ENCODE assay signal across 17 cellular contexts in the genomic region with DNA sequence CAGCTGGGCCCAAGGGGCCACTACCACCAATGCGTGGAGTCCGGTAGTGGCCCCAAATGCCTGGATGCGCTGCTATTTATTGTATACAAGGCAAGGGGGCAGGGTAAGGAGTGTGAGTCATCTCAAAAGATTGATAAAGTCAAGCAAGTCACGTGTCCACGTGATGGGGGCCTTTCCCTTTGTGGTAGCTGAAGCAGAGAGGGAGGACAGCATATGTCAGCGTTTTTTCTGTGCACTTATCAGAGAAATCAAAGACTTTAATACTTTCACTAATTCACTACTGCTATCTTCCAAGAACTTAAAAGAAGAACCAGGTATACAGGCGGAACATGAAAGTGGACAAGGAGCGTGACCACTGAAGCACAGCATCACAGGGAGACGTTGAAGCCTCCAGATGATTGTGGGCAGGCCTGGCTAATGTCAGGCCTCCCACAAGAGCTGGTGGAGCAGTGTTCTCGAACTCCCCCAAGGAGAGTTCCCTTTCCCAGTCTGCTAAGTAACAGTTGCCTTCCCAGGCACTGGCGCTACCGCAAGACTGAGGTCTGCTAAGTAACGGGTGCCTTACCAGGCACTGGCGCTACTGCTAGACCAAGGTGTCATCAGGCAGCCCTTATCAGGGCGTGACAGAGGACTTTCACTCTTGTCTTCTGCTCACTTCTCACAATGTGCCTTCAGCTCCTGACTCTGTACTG. TPM values are rescaled to one million over a fixed set of nuclear protein-coding genes. Genes with fewer than 3 reads are reported as not detected.
DNase-seq lines count a peak whose midpoint lies in the region; ATAC-seq and TF ChIP-seq lines count a peak whose summit lies in the region.
"Had no signal": no experiment of that assay in that cellular context is flagged by ENCODE, and none has a peak within 500 bp of the region (broad histone marks: within the 10 kb centered on the region; RNA-seq: fewer than 3 reads in every experiment).

No MANE protein-coding gene starts in this region.

- H3K9me3 ChIP-seq in IMR-90 (ENCODE audit: control insufficient read depth, insufficient read depth, low read length) (no peaks in the 10 kb centered on the region), parathyroid adenoma (ENCODE audit: control insufficient read depth, low read length) (no peaks in the 10 kb centered on the region)
- H3K9me3 ChIP-seq: SJSA1, tibial artery had no signal

- no peak overlapping the region for H4K91ac ChIP-seq in IMR-90 (ENCODE audit: insufficient read depth, low read depth, low read length)

- H3K4me1 Mint-ChIP-seq in nephron progenitor cell = no peaks in the 10 kb centered on the region
- H3K4me1 Mint-ChIP-seq: neural crest cell had no signal

- WGBS in IMR-90 (ENCODE audit: extremely low coverage in 2 of 2, insufficient read length in 1 of 2), 2 experiments = 98% methylated on average over 9 of the region's 15 CpGs; no CpG with 5 or more reads in 1 of the 2 experiments

- H4K8ac ChIP-seq in IMR-90 (ENCODE audit: low read depth in 2 of 2, low read length in 2 of 2) = no peak overlapping the region

- H4K20me1 ChIP-seq in IMR-90 (ENCODE audit: insufficient read depth, low read length) = no peaks in the 10 kb centered on the region

- ATAC-seq in IMR-90 (ENCODE audit: low read depth) = no peak
- no peak for ATAC-seq in GM21381 (IDR thresholded peaks at IDR 0.05; ENCODE audit: unreplicated experiment)
- ATAC-seq: left lobe of liver had no signal

- H2BK5ac ChIP-seq in IMR-90 (ENCODE audit: low read depth, low read length, poor library complexity, severe bottlenecking) = no peak overlapping the region

- no peak for TF ChIP-seq CTCF in IMR-90 (conservative IDR thresholded peaks at IDR 0.05; ENCODE audit: low read depth, low read length)
- no peak for TF ChIP-seq CTCF in parathyroid adenoma (IDR thresholded peaks at IDR 0.05)
- TF ChIP-seq CTCF in nephron progenitor cell (IDR thresholded peaks at IDR 0.05) = no peak

- H2BK20ac ChIP-seq in IMR-90 (ENCODE audit: low read depth, low read length) = no peak overlapping the region

- intact Hi-C loops in IMR-90 (cut with micrococcal nuclease) = loop anchor here (5.0 to 10.0 kb wide), 2 partner anchors 115 to 377 kb away; a partner anchor contains a TSS

- no peak overlapping the region for H3K56ac ChIP-seq in IMR-90 (ENCODE audit: extremely low read depth, insufficient read depth, low read length)

- no peaks in the 10 kb centered on the region for H3K9me3 Mint-ChIP-seq in nephron progenitor cell
- H3K9me3 Mint-ChIP-seq: neural crest cell had no signal

- peaks cover 0 to 10% of the 10 kb centered on the region in 2 experiments; a peak in 2 of 4 replicates for H3K79me1 ChIP-seq in IMR-90 (ENCODE audit: low read depth in 1 of 2, low read length in 2 of 2)

- TF ChIP-seq RAD21 in IMR-90 (IDR thresholded peaks at IDR 0.05; ENCODE audit: low read length) = no peak

- H2AK5ac ChIP-seq in IMR-90 (ENCODE audit: low read depth, low read length) = no peak overlapping the region

- no peak overlapping the region for H3K23ac ChIP-seq in IMR-90 (ENCODE audit: low read depth, low read length)

- BruUV-seq in IMR-90 (replicated peaks; lab: Mats Ljungman, UMichigan) = no TSS peak

- H3K4me2 ChIP-seq in IMR-90 (ENCODE audit: low read depth, low read length) = no peak overlapping the region
- H3K4me2 ChIP-seq in parathyroid adenoma (ENCODE audit: low read length) = peak overlapping the region; percentile 65

- peaks cover 5% of the 10 kb centered on the region; the same call in 1 of the 2 replicates for H3K36me3 ChIP-seq in IMR-90 (ENCODE audit: control insufficient read depth, insufficient read depth, low read length)
- no peaks in the 10 kb centered on the region for H3K36me3 ChIP-seq in parathyroid adenoma (ENCODE audit: control insufficient read depth, insufficient read depth, low read length)
- H3K36me3 ChIP-seq: tibial artery had no signal

- peak; percentile 44 for DNase-seq in activated CD4-positive, CD25-positive, alpha-beta regulatory T cell treated with anti-CD3 and anti-CD28 coated beads, Interleukin-2, amount 50 U/mL, for 16 hours (ENCODE audit: low read depth, low spot score)
- DNase-seq in activated CD4-positive, CD25-positive, alpha-beta regulatory T cell treated with anti-CD3 and anti-CD28 coated beads, Interleukin-2, amount 50 U/mL, for 72 hours = no peak
- DNase-seq in IMR-90 (peak; percentile 25), nephron progenitor cell (no peak), AG08396 (ENCODE audit: low spot score) (no peak)
- peak; percentile 86 for DNase-seq in activated effector memory CD4-positive, alpha-beta T cell treated with anti-CD3 and anti-CD28 coated beads, Interleukin-2, amount 50 U/mL, for 16 hours
- DNase-seq: cerebellar nuclear complex, DMS 273 treated with DMSO at 0.1 percent for 48 hours, tibial artery had no signal

- POLR2A ChIA-PET in IMR-90 (lab: Charles Lee; ENCODE audit: unreplicated experiment) = no interaction called here

- no peak overlapping the region for H2BK120ac ChIP-seq in IMR-90 (ENCODE audit: low read depth, low read length)

- H3K27me3 Mint-ChIP-seq in nephron progenitor cell (ENCODE audit: low read depth, poor library complexity) = no peaks in the 10 kb centered on the region
- H3K27me3 Mint-ChIP-seq: activated naive CD8-positive, alpha-beta T cell had no signal

- peaks cover under 1% of the 10 kb centered on the region; the same call in 1 of the 2 replicates for H3K9me1 ChIP-seq in IMR-90 (ENCODE audit: insufficient read depth, low read length)

- dilution Hi-C loops in IMR-90 (cut with HindIII; ENCODE audit: low sequenced_read_pairs, unreplicated experiment) = no loop called here

- H3K4me3 ChIP-seq in IMR-90 (ENCODE audit: insufficient read depth, low read depth, low read length) (no peak overlapping the region), parathyroid adenoma (ENCODE audit: low read depth, low read length) (peak overlapping the region; percentile 27)
- H3K4me3 ChIP-seq: SJSA1, tibial artery had no signal

- no peak for TF ChIP-seq POLR2A in IMR-90 (IDR thresholded peaks at IDR 0.05; ENCODE audit: low read depth, low read length)

- no peak overlapping the region for H3K18ac ChIP-seq in IMR-90 (ENCODE audit: low read depth, low read length)

- H3K79me2 ChIP-seq in parathyroid adenoma = no peaks in the 10 kb centered on the region

- no peak overlapping the region for H2AFZ ChIP-seq in IMR-90 (replicated peaks; ENCODE audit: low read length, poor library complexity)
- H2AFZ ChIP-seq in parathyroid adenoma = peak overlapping the region; percentile 44

- H3K27ac Mint-ChIP-seq in nephron progenitor cell = no peak overlapping the region
- H3K27ac Mint-ChIP-seq: activated naive CD8-positive, alpha-beta T cell had no signal

- in situ Hi-C loops in IMR-90 (cut with MboI; ENCODE audit: low sequenced_read_pairs) = loop anchor here (10.0 kb wide), 1 partner anchor 215 kb away; a partner anchor contains a TSS

- H3K36me3 Mint-ChIP-seq in nephron progenitor cell (ENCODE audit: low read depth) = peaks cover 47% of the 10 kb centered on the region

- H3K4me3 Mint-ChIP-seq in nephron progenitor cell = no peak overlapping the region
- H3K4me3 Mint-ChIP-seq: activated naive CD8-positive, alpha-beta T cell; neural crest cell had no signal

- H4K5ac ChIP-seq in IMR-90 (ENCODE audit: low read depth, low read length) = no peak overlapping the region

- no peak overlapping the region for H3K4ac ChIP-seq in IMR-90 (ENCODE audit: low read depth, low read length)

- peaks cover 3% of the 10 kb centered on the region; the same call in 1 of the 2 replicates for H3K4me1 ChIP-seq in IMR-90 (ENCODE audit: control insufficient read depth, insufficient read depth, low read length)
- peaks cover 14% of the 10 kb centered on the region for H3K4me1 ChIP-seq in parathyroid adenoma
- H3K4me1 ChIP-seq: tibial artery had no signal

- H2AK9ac ChIP-seq in IMR-90 (replicated peaks; ENCODE audit: low read depth, low read length, poor library complexity) = peak overlapping the region; percentile 51

- H3K27me3 ChIP-seq in IMR-90 (ENCODE audit: control insufficient read depth, insufficient read depth, low read length) (no peaks in the 10 kb centered on the region), parathyroid adenoma (ENCODE audit: control insufficient read depth, insufficient read depth, low read length) (no peaks in the 10 kb centered on the region)
- H3K27me3 ChIP-seq: SJSA1, tibial artery had no signal

- H2BK15ac ChIP-seq in IMR-90 (ENCODE audit: low read depth, low read length) = no peak overlapping the region

- no peak overlapping the region for H3K9ac ChIP-seq in IMR-90 (ENCODE audit: low read depth, low read length)
- H3K9ac ChIP-seq in parathyroid adenoma = no peak overlapping the region

- H3K27ac ChIP-seq in IMR-90 (ENCODE audit: insufficient read depth, low read length) = no peak overlapping the region
- peak overlapping the region; percentile 84 for H3K27ac ChIP-seq in parathyroid adenoma
- H3K27ac ChIP-seq: SJSA1, tibial artery had no signal

- CTCF ChIA-PET in IMR-90 (lab: Yijun Ruan, JAX) = interaction anchor here (2.5 kb wide), 1 partner anchor 9 kb away, joined by 10 read pairs; no protein-coding TSS in a partner anchor

- H3K14ac ChIP-seq in IMR-90 (replicated peaks; ENCODE audit: low read depth, low read length) = no peak overlapping the region

TF ChIP-seq in IMR-90, 13 proteins besides CTCF, POLR2A, EP300 and RAD21 (continues in another document):
- TF ChIP-seq CHD1 (IDR thresholded peaks at IDR 0.05; ENCODE audit: low read depth, low read length) (no peak), MAFK (IDR thresholded peaks at IDR 0.05; ENCODE audit: low read depth, low read length) (peak; percentile 82)

RNA-seq across cellular contexts. Expression of a gene that starts 10.8 kb away (rescaled TPM):
- not detected in 2 replicates for total RNA-seq in IMR-90 (2012; rRNA removed)
- 0.05 and 0.06 TPM in 2 replicates for polyA plus RNA-seq in IMR-90 (2012; rRNA removed)
- polyA plus RNA-seq in IMR-90 (2012; cell fraction: cytosol; rRNA removed) = 0.04 and 0.13 TPM in 2 replicates
- polyA plus RNA-seq in IMR-90 (2012; cell fraction: nucleus; rRNA removed; ENCODE audit: low replicate concordance) = 0.15 and 0.34 TPM in 2 replicates
- total RNA-seq: epithelial cell of proximal tubule, left lobe of liver, M059J, SJSA1 had no signal

RNA-seq across cellular contexts. Expression of a gene that starts 17.9 kb away (rescaled TPM):
- 2.8 and 3.2 TPM in 2 replicates for total RNA-seq in IMR-90 (2012; rRNA removed)
- polyA plus RNA-seq in IMR-90 (2012; rRNA removed) = 4.0 and 4.4 TPM in 2 replicates
- 1.8 TPM in 2 replicates for polyA plus RNA-seq in IMR-90 (2012; cell fraction: cytosol; rRNA removed)
- polyA plus RNA-seq in IMR-90 (2012; cell fraction: nucleus; rRNA removed; ENCODE audit: low replicate concordance) = 6.9 and 8.0 TPM in 2 replicates

RNA-seq across cellular contexts. Expression of a gene that starts 27.1 kb away (rescaled TPM):
- total RNA-seq in IMR-90 (2012; rRNA removed) = 16.5 and 17.8 TPM in 2 replicates
- polyA plus RNA-seq in IMR-90 (2012; rRNA removed) = 42.5 and 43.6 TPM in 2 replicates
- 20.7 and 37.7 TPM in 2 replicates for polyA plus RNA-seq in IMR-90 (2012; cell fraction: cytosol; rRNA removed)
- 191 and 195 TPM in 2 replicates for polyA plus RNA-seq in IMR-90 (2012; cell fraction: nucleus; rRNA removed; ENCODE audit: low replicate concordance)

RNA-seq across cellular contexts. Expression of a gene that starts 36.2 kb away (rescaled TPM):
- 61.3 and 71.4 TPM in 2 replicates for total RNA-seq in IMR-90 (2012; rRNA removed)
- 47.0 and 50.0 TPM in 2 replicates for polyA plus RNA-seq in IMR-90 (2012; rRNA removed)
- polyA plus RNA-seq in IMR-90 (2012; cell fraction: cytosol; rRNA removed) = 21.2 and 58.0 TPM in 2 replicates
- 87.7 and 169 TPM in 2 replicates for polyA plus RNA-seq in IMR-90 (2012; cell fraction: nucleus; rRNA removed; ENCODE audit: low replicate concordance)

RNA-seq across cellular contexts. Expression of a gene that starts 40.0 kb away (rescaled TPM):
- 17.2 and 17.5 TPM in 2 replicates for total RNA-seq in IMR-90 (2012; rRNA removed)
- polyA plus RNA-seq in IMR-90 (2012; rRNA removed) = 38.3 and 40.9 TPM in 2 replicates
- 28.3 and 33.9 TPM in 2 replicates for polyA plus RNA-seq in IMR-90 (2012; cell fraction: cytosol; rRNA removed)
- 91.0 and 111 TPM in 2 replicates for polyA plus RNA-seq in IMR-90 (2012; cell fraction: nucleus; rRNA removed; ENCODE audit: low replicate concordance)

Comparison
In these comparisons a context has a peak if more than half of its experiments do, and no peak if none do; other contexts are left out.
1. DNase-seq: peak in activated CD4-positive, CD25-positive, alpha-beta regulatory T cell treated with anti-CD3 and anti-CD28 coated beads, Interleukin-2, amount 50 U/mL, for 16 hours (single experiment), IMR-90 (single experiment) and activated effector memory CD4-positive, alpha-beta T cell treated with anti-CD3 and anti-CD28 coated beads, Interleukin-2, amount 50 U/mL, for 16 hours (single experiment); none in activated CD4-positive, CD25-positive, alpha-beta regulatory T cell treated with anti-CD3 and anti-CD28 coated beads, Interleukin-2, amount 50 U/mL, for 72 hours (single experiment), nephron progenitor cell (single experiment) and AG08396 (single experiment).